In genomic region chr17:18960803-18961511, GRCh38 we compare ENCODE assay signal across 8 cellular contexts. TPM values are rescaled to one million over a fixed set of nuclear protein-coding genes. Genes with fewer than 3 reads are reported as not detected.
A peak's percentile ranks its signal among the peaks of the same experiment; 100 is the strongest.
DNase-seq lines count a peak whose midpoint lies in the region; ATAC-seq and TF ChIP-seq lines count a peak whose summit lies in the region.

No MANE protein-coding gene starts in this region.

- no peak overlapping the region for H2AFZ ChIP-seq in osteoblast (ENCODE audit: low read length)

- H3K27ac ChIP-seq in foreskin keratinocyte: no peak overlapping the region
- peak overlapping the region; percentile 87 for H3K27ac ChIP-seq in osteoblast (ENCODE audit: low read depth, low read length)

- H3K4me1 ChIP-seq in foreskin keratinocyte (no peaks in the 10 kb centered on the region), osteoblast (ENCODE audit: insufficient read depth, low read length) (peaks cover 28% of the 10 kb centered on the region)

- peak; percentile 94 for TF ChIP-seq CTCF in foreskin keratinocyte (conservative IDR thresholded peaks at IDR 0.05)
- TF ChIP-seq CTCF in osteoblast (IDR thresholded peaks at IDR 0.05; ENCODE audit: extremely low read depth, low read depth, low read length): peak; percentile 90
- peak; percentile 96 for TF ChIP-seq CTCF in type B pancreatic cell (conservative IDR thresholded peaks at IDR 0.05)

- 0 out of 2 replicates have a peak, but pooled peaks have one; percentile 21 for TF ChIP-seq POLR2A in Raji (IDR thresholded peaks at IDR 0.05; ENCODE audit: insufficient read depth, low read depth, low read length)

- ATAC-seq in GM19023 (IDR thresholded peaks at IDR 0.05; ENCODE audit: unreplicated experiment) (peak; percentile 72), foreskin keratinocyte (peak; percentile 54)
- ATAC-seq in activated T-helper 17 cell treated with anti-CD3 and anti-CD28 coated beads, Interleukin-2, amount 50 U/mL, for 72 hours (replicated peaks): peak; percentile 70

- H3K27ac Mint-ChIP-seq in activated T-helper 17 cell treated with anti-CD3 and anti-CD28 coated beads, Interleukin-2, amount 50 U/mL, for 72 hours: peak overlapping the region; percentile 43
- no peak overlapping the region for H3K27ac Mint-ChIP-seq in type B pancreatic cell

- H3K36me3 Mint-ChIP-seq in activated T-helper 17 cell treated with anti-CD3 and anti-CD28 coated beads, Interleukin-2, amount 50 U/mL, for 72 hours (ENCODE audit: low read depth): no peaks in the 10 kb centered on the region
- no peaks in the 10 kb centered on the region for H3K36me3 Mint-ChIP-seq in type B pancreatic cell

- peak overlapping the region; percentile 40 for H3K4me3 Mint-ChIP-seq in activated T-helper 17 cell treated with anti-CD3 and anti-CD28 coated beads, Interleukin-2, amount 50 U/mL, for 72 hours
- H3K4me3 Mint-ChIP-seq in type B pancreatic cell: no peak overlapping the region

- H3K79me2 ChIP-seq in osteoblast (ENCODE audit: insufficient read depth, low read length): no peaks in the 10 kb centered on the region

- H3K36me3 ChIP-seq in osteoblast (ENCODE audit: insufficient read depth, low read length): no peaks in the 10 kb centered on the region

- no peaks in the 10 kb centered on the region for H3K9me3 Mint-ChIP-seq in activated T-helper 17 cell treated with anti-CD3 and anti-CD28 coated beads, Interleukin-2, amount 50 U/mL, for 72 hours
- H3K9me3 Mint-ChIP-seq in type B pancreatic cell: no peaks in the 10 kb centered on the region

- H3K27me3 ChIP-seq in foreskin keratinocyte: no peaks in the 10 kb centered on the region
- H3K27me3 ChIP-seq in osteoblast (ENCODE audit: insufficient read depth, low read length): no peaks in the 10 kb centered on the region

- H3K4me3 ChIP-seq in osteoblast (ENCODE audit: insufficient read depth, low read length): no peak overlapping the region

- no peaks in the 10 kb centered on the region for H4K20me1 ChIP-seq in osteoblast (ENCODE audit: insufficient read depth, low read length)

- no peaks in the 10 kb centered on the region for H3K9me3 ChIP-seq in osteoblast (ENCODE audit: low read depth, low read length)

- H3K27me3 Mint-ChIP-seq in activated T-helper 17 cell treated with anti-CD3 and anti-CD28 coated beads, Interleukin-2, amount 50 U/mL, for 72 hours: no peaks in the 10 kb centered on the region
- H3K27me3 Mint-ChIP-seq in type B pancreatic cell: peaks cover 3% of the 10 kb centered on the region

- no peak overlapping the region for H3K4me2 ChIP-seq in osteoblast (ENCODE audit: insufficient read depth, low read length)

- peak; percentile 92 for DNase-seq in AG20443 (ENCODE audit: low spot score)
- DNase-seq in HT-29 (ENCODE audit: low spot score): peak; percentile 70
- no peak for DNase-seq in foreskin keratinocyte
- DNase-seq in osteoblast (ENCODE audit: insufficient read length, low spot score, missing footprints): peak; percentile 97
- DNase-seq in type B pancreatic cell (ENCODE audit: extremely low spot score, unreplicated experiment): peak; percentile 85

- H3K4me1 Mint-ChIP-seq in activated T-helper 17 cell treated with anti-CD3 and anti-CD28 coated beads, Interleukin-2, amount 50 U/mL, for 72 hours: peaks cover 14% of the 10 kb centered on the region
- peaks cover 26% of the 10 kb centered on the region for H3K4me1 Mint-ChIP-seq in type B pancreatic cell (ENCODE audit: unreplicated experiment)

RNA-seq across cellular contexts. Expression of gene SLC5A10, which starts 9.0 kb away (rescaled TPM):
- total RNA-seq in HT-29 (2014; rRNA removed; shearing (Covaris generic)): not detected in 2 replicates
- total RNA-seq in activated T-helper 17 cell treated with anti-CD3 and anti-CD28 coated beads, Interleukin-2, amount 50 U/mL, for 72 hours: not detected
- total RNA-seq in foreskin keratinocyte (0.14 TPM in 1 of 2 replicates, not detected in the other), osteoblast (not detected in 2 replicates), type B pancreatic cell (ENCODE audit: low replicate concordance) (0.19 TPM in 1 of 2 replicates, not detected in the other)
- polyA plus RNA-seq in foreskin keratinocyte: 0.06 TPM in 1 of 2 replicates, not detected in the other

RNA-seq across cellular contexts. Expression of gene FAM83G, which starts 43.6 kb away (rescaled TPM):
- total RNA-seq in HT-29 (2014; rRNA removed; shearing (Covaris generic)): 38.9 and 44.6 TPM in 2 replicates
- 10 to 100 TPM; 15.9 to 22.6 TPM for total RNA-seq in activated T-helper 17 cell treated with anti-CD3 and anti-CD28 coated beads, Interleukin-2, amount 50 U/mL, for 72 hours
- 49.6 and 50.4 TPM in 2 replicates for total RNA-seq in foreskin keratinocyte
- polyA plus RNA-seq in foreskin keratinocyte: 25.0 and 26.2 TPM in 2 replicates
- 9.1 and 11.6 TPM in 2 replicates for total RNA-seq in osteoblast
- total RNA-seq in type B pancreatic cell (ENCODE audit: low replicate concordance): 8.3 and 18.5 TPM in 2 replicates

Comparison
In these comparisons a context has a peak if more than half of its experiments do, and no peak if none do; other contexts are left out.
1. DNase-seq: peak in AG20443 (single experiment), HT-29 (single experiment), osteoblast (single experiment) and type B pancreatic cell (single experiment); none in foreskin keratinocyte (0 of 2).
2. Peak in every context shown above with its lines, with median percentiles within 50 percentile points of each other: ATAC-seq and CTCF ChIP-seq.